Comparison of ENCODE assay signal across 8 cellular contexts in genomic region chr2:9174771-9175441, GRCh38. TPM values are rescaled to one million over a fixed set of nuclear protein-coding genes. Genes with fewer than 3 reads are reported as not detected.
DNase-seq lines count a peak whose midpoint lies in the region; ATAC-seq, FAIRE-seq and TF ChIP-seq lines count a peak whose summit lies in the region.

No MANE protein-coding gene starts in this region.

- no peaks in the 10 kb centered on the region for H3K9me3 ChIP-seq in AG04450 (ENCODE audit: control insufficient read depth, insufficient read depth, low read length)
- no peaks in the 10 kb centered on the region for H3K9me3 ChIP-seq in RWPE2 (ENCODE audit: severe bottlenecking)
- H3K9me3 ChIP-seq in small intestine (ENCODE audit: control insufficient read depth, low read depth): no peaks in the 10 kb centered on the region

- CTCF ChIA-PET in AG04450 (lab: Charles Lee): interaction anchor here (0.7 to 1.2 kb wide), 2 partner anchors 36 to 196 kb away, joined by 3 to 7 read pairs; no protein-coding TSS in a partner anchor

- H3K4me3 ChIP-seq in AG04450 (ENCODE audit: low read depth, low read length) (no peak overlapping the region), RWPE2 (ENCODE audit: severe bottlenecking) (no peak overlapping the region), small intestine (ENCODE audit: low read depth in 1 of 2, low read length in 2 of 2) (no peak overlapping the region)

- H3K4me1 ChIP-seq in RWPE2 (ENCODE audit: insufficient read depth, poor library complexity, severe bottlenecking) (peaks cover 46% of the 10 kb centered on the region), small intestine (ENCODE audit: control insufficient read depth in 2 of 2, insufficient read depth in 1 of 2, low read depth in 1 of 2, low read length in 1 of 2) (peaks cover 0 to 5% of the 10 kb centered on the region in 2 donors)

- POLR2A ChIA-PET in AG04450 (lab: Yijun Ruan, JAX): interaction anchor here (0.6 to 1.1 kb wide), 3 partner anchors 11 to 112 kb away, joined by 3 read pairs; no protein-coding TSS in a partner anchor

- no peaks in the 10 kb centered on the region for H3K36me3 ChIP-seq in RWPE2 (ENCODE audit: low read depth)
- no peaks in the 10 kb centered on the region for H3K36me3 ChIP-seq in small intestine (ENCODE audit: control insufficient read depth in 2 of 2, insufficient read depth in 2 of 2, low read length in 2 of 2)

- FAIRE-seq in small intestine (lab: Jason Lieb, UNC): no peak

- H3K27me3 ChIP-seq in AG04450 (ENCODE audit: control insufficient read depth, insufficient read depth, low read length) (no peaks in the 10 kb centered on the region), RWPE2 (ENCODE audit: insufficient read depth, poor library complexity, severe bottlenecking) (no peaks in the 10 kb centered on the region), small intestine (ENCODE audit: control insufficient read depth in 2 of 2, insufficient read depth in 2 of 2, low read length in 2 of 2) (no peaks in the 10 kb centered on the region)

- peak overlapping the region; percentile 33 for H3K27ac ChIP-seq in AG04450 (ENCODE audit: low read depth, low read length)
- H3K27ac ChIP-seq in RWPE2 (ENCODE audit: poor library complexity, severe bottlenecking): peak overlapping the region; percentile 58
- H3K27ac ChIP-seq in small intestine (ENCODE audit: low read depth in 1 of 2, low read length in 1 of 2): no peak overlapping the region

- WGBS in small intestine, 3 donors: 74 to 84% (median 78%) methylated on average over 10 of the region's 10 CpGs

- TF ChIP-seq CTCF in AG04450 (IDR thresholded peaks at IDR 0.05; ENCODE audit: low read depth, low read length) (no peak), RWPE2 (IDR thresholded peaks at IDR 0.05; ENCODE audit: poor library complexity, severe bottlenecking) (no peak)

- DNase-seq in AG04450 (ENCODE audit: low read depth, low spot score): peak; percentile 33
- peak; percentile 63 for DNase-seq in HS-27A (ENCODE audit: low read depth)
- DNase-seq in RWPE2 (ENCODE audit: low spot score): no peak
- peak; percentile 77 for DNase-seq in glomerular visceral epithelial cell (ENCODE audit: extremely low spot score)
- DNase-seq in small intestine: no peak
- DNase-seq in stimulated activated naive CD4-positive, alpha-beta T cell treated with Interleukin-2 at 50 U/mL for 16 hours (lab: John Stamatoyannopoulos, UW): no peak

- peak; percentile 47 for ATAC-seq in RWPE2 (ENCODE audit: low read depth)
- ATAC-seq in GM21825 (IDR thresholded peaks at IDR 0.05; ENCODE audit: unreplicated experiment): no peak
- ATAC-seq in GM21619 (IDR thresholded peaks at IDR 0.05; ENCODE audit: unreplicated experiment): no peak

RNA-seq across cellular contexts. Expression of gene ASAP2, which starts 31.7 kb away (rescaled TPM):
- polyA plus RNA-seq in AG04450 (2011; rRNA removed) (24.6 and 30.0 TPM in 2 replicates), small intestine (10 to 100 TPM; 10.8 to 21.9 (median 14.6) TPM)
- polyA minus RNA-seq in AG04450 (2011; rRNA and poly(A)+ RNA removed): 25.1 and 29.1 TPM in 2 replicates

Comparison
In these comparisons a context has a peak if more than half of its experiments do, and no peak if none do; other contexts are left out.
1. DNase-seq: peak in AG04450 (single experiment), HS-27A (single experiment) and glomerular visceral epithelial cell (single experiment); none in RWPE2 (single experiment), small intestine (single experiment) and stimulated activated naive CD4-positive, alpha-beta T cell treated with Interleukin-2 at 50 U/mL for 16 hours (single experiment).
2. H3K27ac ChIP-seq: peak in AG04450 (single experiment) and RWPE2 (single experiment); none in small intestine (0 of 2).